In genomic region chr17:19647697-19648474, GRCh38 we compare ENCODE assay signal across 8 cellular contexts. TPM values are rescaled to one million over a fixed set of nuclear protein-coding genes. Genes with fewer than 3 reads are reported as not detected.
DNase-seq lines count a peak whose midpoint lies in the region; ATAC-seq, FAIRE-seq and TF ChIP-seq lines count a peak whose summit lies in the region.

No MANE protein-coding gene starts in this region.

- DNase-seq in D721Med (ENCODE audit: insufficient read length, low spot score) (peak; percentile 28), HT1080 (ENCODE audit: low read depth) (peak; percentile 65), RWPE2 (ENCODE audit: low spot score) (peak; percentile 71), left ventricle myocardium superior (peak; percentile 77), trophoblast cell (peak; percentile 31 to 55)

- intact Hi-C loops in left ventricle myocardium superior (cut with micrococcal nuclease), result no loop called here

- peaks cover 49% of the 10 kb centered on the region for H3K4me1 ChIP-seq in RWPE2 (ENCODE audit: insufficient read depth, poor library complexity, severe bottlenecking)
- peaks cover 0 to 4% of the 10 kb centered on the region in 2 experiments for H3K4me1 ChIP-seq in trophoblast cell (ENCODE audit: control insufficient read depth in 1 of 2, insufficient read depth in 2 of 2, low read length in 2 of 2)

- H4K12ac ChIP-seq in trophoblast cell (ENCODE audit: low read depth, low read length), result no peak overlapping the region

- no peak overlapping the region for H2BK5ac ChIP-seq in trophoblast cell (ENCODE audit: low read depth, low read length, poor library complexity)

- peak overlapping the region; percentile 16 for H4K91ac ChIP-seq in trophoblast cell (ENCODE audit: low read depth, low read length)

- H3K9me3 ChIP-seq in RWPE2 (ENCODE audit: severe bottlenecking) (no peaks in the 10 kb centered on the region), trophoblast cell (ENCODE audit: insufficient read depth, low read depth, low read length) (no peaks in the 10 kb centered on the region)

- ATAC-seq in GM21360 (IDR thresholded peaks at IDR 0.05; ENCODE audit: unreplicated experiment) (peak; percentile 21), RWPE2 (ENCODE audit: low read depth) (peak; percentile 34), left ventricle myocardium superior (peak; percentile 56), HG03196 (IDR thresholded peaks at IDR 0.05; ENCODE audit: unreplicated experiment) (no peak)

- peaks cover 20% of the 10 kb centered on the region for H3K36me3 ChIP-seq in RWPE2 (ENCODE audit: low read depth)
- no peaks in the 10 kb centered on the region for H3K36me3 ChIP-seq in trophoblast cell (ENCODE audit: control insufficient read depth in 1 of 2, insufficient read depth in 2 of 2, low read length in 2 of 2)

- H3K18ac ChIP-seq in trophoblast cell (ENCODE audit: low read length), result peak overlapping the region; percentile 44

- peak overlapping the region; percentile 15 for H2BK12ac ChIP-seq in trophoblast cell (ENCODE audit: low read length)

- FAIRE-seq in D721Med (lab: Jason Lieb, UNC), result no peak

- H3K9ac ChIP-seq in trophoblast cell (ENCODE audit: low read length), result peak overlapping the region; percentile 1

- H2AK5ac ChIP-seq in trophoblast cell (ENCODE audit: low read length), result no peak overlapping the region

- peak overlapping the region; percentile 46 for H3K14ac ChIP-seq in trophoblast cell (ENCODE audit: low read length)

- TF ChIP-seq CTCF in D721Med (IDR thresholded peaks at IDR 0.05; ENCODE audit: insufficient read depth, missing control alignments) (no peak), RWPE2 (IDR thresholded peaks at IDR 0.05; ENCODE audit: poor library complexity, severe bottlenecking) (no peak)

- peak overlapping the region; percentile 12 for H3K4ac ChIP-seq in trophoblast cell (ENCODE audit: low read depth, low read length)

- H3K27ac ChIP-seq in RWPE2 (ENCODE audit: poor library complexity, severe bottlenecking), result peak overlapping the region; percentile 75
- H3K27ac ChIP-seq in angular gyrus (ENCODE audit: low read depth, low read length), result peak overlapping the region; percentile 99
- H3K27ac ChIP-seq in trophoblast cell (ENCODE audit: low read depth, low read length), result no peak overlapping the region

- peak overlapping the region; percentile 68 for H3K4me2 ChIP-seq in trophoblast cell (ENCODE audit: low read length)

- H3K27me3 ChIP-seq in RWPE2 (ENCODE audit: insufficient read depth, poor library complexity, severe bottlenecking) (no peaks in the 10 kb centered on the region), trophoblast cell (ENCODE audit: insufficient read depth, low read length) (no peaks in the 10 kb centered on the region)

- no peaks in the 10 kb centered on the region for H3K79me2 ChIP-seq in trophoblast cell (ENCODE audit: control insufficient read depth, insufficient read depth, low read length, poor library complexity)

- no peak overlapping the region for H2BK120ac ChIP-seq in trophoblast cell (ENCODE audit: insufficient read depth, low read length, poor library complexity)

- H3K79me1 ChIP-seq in trophoblast cell (ENCODE audit: low read length), result peaks cover 6% of the 10 kb centered on the region

- no peak overlapping the region for H3K23ac ChIP-seq in trophoblast cell (ENCODE audit: low read length)

- peak overlapping the region; percentile 51 for H3K4me3 ChIP-seq in RWPE2 (ENCODE audit: severe bottlenecking)
- peak overlapping the region; percentile 65 for H3K4me3 ChIP-seq in trophoblast cell (ENCODE audit: low read depth, low read length)

- WGBS in trophoblast cell (ENCODE audit: extremely low coverage, insufficient coverage, insufficient read length), result no CpG with 5 or more reads among the region's 37 CpGs

- peak overlapping the region; percentile 68 for H2AFZ ChIP-seq in trophoblast cell (ENCODE audit: insufficient read depth, low read length, poor library complexity)

- peak overlapping the region; percentile 67 for H4K8ac ChIP-seq in trophoblast cell (ENCODE audit: low read depth, low read length)

RNA-seq across cellular contexts. Expression of gene ALDH3A2, which starts 0.7 kb away (rescaled TPM):
- total RNA-seq in HT1080 (2014; rRNA removed; shearing (Covaris generic)), result 34.3 and 60.4 TPM in 2 replicates
- 26.6 and 27.1 TPM in 2 replicates for polyA plus RNA-seq in HT1080 (2015; cell fraction: cytosol; rRNA removed)
- 41.2 and 43.6 TPM in 2 replicates for polyA plus RNA-seq in HT1080 (2015; cell fraction: nucleus; rRNA removed)
- total RNA-seq in left ventricle myocardium superior, result 60.4 TPM
- 3.7 and 4.3 TPM in 2 replicates for polyA plus RNA-seq in trophoblast cell (2013)
